1 cellular context compared by ENCODE assay signal in genomic region chr4:169059294-169060201, GRCh38.
A peak's percentile ranks its signal among the peaks of the same experiment; 100 is the strongest.
TF ChIP-seq lines count a peak whose summit lies in the region.

No MANE protein-coding gene starts in this region.

TF ChIP-seq in K562, 482 proteins besides CTCF, POLR2A, EP300 and RAD21 (continued from another document):
- peak; percentile 29 for TF ChIP-seq MEIS2 (IDR thresholded peaks at IDR 0.05; ENCODE audit: partially characterized antibody)
